Comparison of ENCODE assay signal across 9 cellular contexts in the genomic region with DNA sequence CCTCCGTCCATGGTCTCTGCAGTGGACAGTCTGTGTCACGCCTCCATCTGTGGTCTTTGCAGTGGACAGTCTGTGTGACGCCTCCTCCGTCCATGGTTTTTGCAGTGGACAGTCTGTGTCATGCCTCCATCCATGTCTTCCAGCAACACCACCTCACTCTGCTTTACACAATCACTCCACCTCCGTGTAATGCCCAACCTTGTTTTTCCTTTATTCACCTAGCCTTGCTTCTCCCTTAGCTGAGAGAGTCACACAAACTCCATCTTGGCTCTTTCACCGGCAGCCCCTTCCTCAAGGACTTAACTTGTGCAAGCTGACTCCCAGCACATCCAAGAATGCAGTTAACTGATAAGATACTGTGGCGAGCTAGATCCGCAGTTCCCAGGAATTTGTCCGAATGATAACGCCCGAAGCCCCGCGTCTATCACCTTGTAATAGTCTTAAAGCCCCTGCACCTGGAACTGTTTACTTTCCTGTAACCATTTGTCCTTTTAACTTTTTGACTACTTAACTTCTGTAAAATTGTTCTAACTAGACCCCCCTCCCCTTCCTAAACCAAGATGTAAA. TPM values are rescaled to one million over a fixed set of nuclear protein-coding genes. Genes with fewer than 3 reads are reported as not detected.
DNase-seq lines count a peak whose midpoint lies in the region; FAIRE-seq and TF ChIP-seq lines count a peak whose summit lies in the region.
"Not testable (repeated sequence)": the region's sequence is repeated elsewhere in the genome, so short reads cannot be mapped to it uniquely, and the experiment has no call there.
"Had no signal": no experiment of that assay in that cellular context is flagged by ENCODE, and none has a peak within 500 bp of the region (broad histone marks: within the 10 kb centered on the region; RNA-seq: fewer than 3 reads in every experiment).

No MANE protein-coding gene starts in this region.

- not testable (repeated sequence) for TF ChIP-seq CTCF in Calu3 (IDR thresholded peaks at IDR 0.05; ENCODE audit: unreplicated experiment); Peyer's patch (IDR thresholded peaks at IDR 0.05); H1 (IDR thresholded peaks at IDR 0.05; ENCODE audit: control extremely low read depth in 1 of 3, insufficient read depth in 1 of 3, low read depth in 1 of 3, low read length in 3 of 3); hepatocyte (IDR thresholded peaks at IDR 0.05; ENCODE audit: poor library complexity); mesothelial cell of epicardium (IDR thresholded peaks at IDR 0.05; ENCODE audit: unreplicated experiment)

- not testable (repeated sequence) for H2BK20ac ChIP-seq in H1 (ENCODE audit: low read length)

- not testable (repeated sequence) for H3K9me2 ChIP-seq in hepatocyte (replicated peaks; ENCODE audit: insufficient read depth)

- H4K5ac ChIP-seq in H1 (ENCODE audit: insufficient read length, low read depth, low read length) = not testable (repeated sequence)

- not testable (repeated sequence) for H3K23me2 ChIP-seq in H1 (ENCODE audit: low read depth, low read length)

- H3K27ac ChIP-seq in HUES48 (ENCODE audit: low read depth, low read length) (peak overlapping the region; percentile 78), Peyer's patch (peak overlapping the region in 3 of 4 donors; percentile 15 to 95 (median 78)), hepatocyte (peak overlapping the region; percentile 92)
- not testable (repeated sequence) for H3K27ac ChIP-seq in H1 (ENCODE audit: low read depth, low read length); neuronal stem cell (replicated peaks; ENCODE audit: low read length)

- POLR2A ChIA-PET in H1 (lab: Charles Lee; ENCODE audit: partially characterized antibody) = interaction anchor here (0.9 kb wide), 1 partner anchor 30 kb away, joined by 3 read pairs; no protein-coding TSS in a partner anchor

- not testable (repeated sequence) for BruUV-seq in Calu3 (replicated peaks; lab: Mats Ljungman, UMichigan)

- H2AK5ac ChIP-seq in H1 (ENCODE audit: low read depth, low read length) = 0 out of 2 replicates have a peak overlapping the region, but pooled peaks have one; percentile 43
- H2AK5ac ChIP-seq in neuronal stem cell (ENCODE audit: low read depth, low read length) = not testable (repeated sequence)

- H2BK120ac ChIP-seq in H1 (replicated peaks; ENCODE audit: low read depth, low read length); neuronal stem cell (ENCODE audit: low read depth, low read length): not testable (repeated sequence)

- not testable (repeated sequence) for DNase-seq in Calu3; Peyer's patch; H1 (ENCODE audit: low read depth in 1 of 2, low spot score in 2 of 2); hepatocyte (ENCODE audit: low spot score); mesothelial cell of epicardium (ENCODE audit: low spot score in 2 of 2, unreplicated experiment in 2 of 2); neuronal stem cell (ENCODE audit: low spot score)

- not testable (repeated sequence) for TF ChIP-seq RAD21 in H1 (IDR thresholded peaks at IDR 0.05 in 1 of 2, conservative IDR thresholded peaks at IDR 0.05 in 1 of 2; ENCODE audit: low read depth in 2 of 2, low read length in 2 of 2)

- not testable (repeated sequence) for TF ChIP-seq POLR2A in Peyer's patch (IDR thresholded peaks at IDR 0.05); H1 (IDR thresholded peaks at IDR 0.05; ENCODE audit: control extremely low read depth in 1 of 2, low read depth in 2 of 2, low read length in 2 of 2)

- not testable (repeated sequence) for TF ChIP-seq EP300 in H1 (IDR thresholded peaks at IDR 0.05; ENCODE audit: borderline replicate concordance in 1 of 2, low read depth in 2 of 2, low read length in 2 of 2)

- intact Hi-C loops in Calu3 (cut with micrococcal nuclease; ENCODE audit: unreplicated experiment) = not testable (repeated sequence)

- H3K79me1 ChIP-seq in H1 (ENCODE audit: low read depth, low read length); neuronal stem cell (ENCODE audit: low read depth, low read length): not testable (repeated sequence)

- 0 out of 2 replicates have a peak overlapping the region, but pooled peaks have one; percentile 27 for H2BK5ac ChIP-seq in H1 (ENCODE audit: low read depth, low read length)
- not testable (repeated sequence) for H2BK5ac ChIP-seq in neuronal stem cell (ENCODE audit: low read length)

- H4K20me1 ChIP-seq in H1 (replicated peaks in 1 of 2; ENCODE audit: control insufficient read depth in 1 of 2, insufficient read depth in 2 of 2, low read length in 2 of 2); hepatocyte (ENCODE audit: insufficient read depth, poor library complexity, severe bottlenecking): not testable (repeated sequence)

- H3K36me3 Mint-ChIP-seq in Calu3 (ENCODE audit: insufficient read depth, unreplicated experiment) = peaks cover 12% of the 10 kb centered on the region
- not testable (repeated sequence) for H3K36me3 Mint-ChIP-seq in mesothelial cell of epicardium

- H3K79me2 ChIP-seq in H1 (ENCODE audit: control insufficient read depth in 1 of 2, insufficient read depth in 2 of 2, low read length in 2 of 2); hepatocyte: not testable (repeated sequence)

- not testable (repeated sequence) for H3K56ac ChIP-seq in H1 (replicated peaks; ENCODE audit: insufficient read length, low read depth, low read length)

- H2BK15ac ChIP-seq in H1 (ENCODE audit: low read length); neuronal stem cell (ENCODE audit: low read length): not testable (repeated sequence)

- H3K4me1 Mint-ChIP-seq in Calu3 (ENCODE audit: low read depth, unreplicated experiment) = peaks cover 48% of the 10 kb centered on the region
- peaks cover 43% of the 10 kb centered on the region for H3K4me1 Mint-ChIP-seq in mesothelial cell of epicardium

- H2BK12ac ChIP-seq in H1 (ENCODE audit: low read depth, low read length) = peak overlapping the region; percentile 7; the same call in 1 of the 2 replicates
- not testable (repeated sequence) for H2BK12ac ChIP-seq in neuronal stem cell (ENCODE audit: low read length)

- not testable (repeated sequence) for H3K9me3 ChIP-seq in HUES48 (ENCODE audit: control insufficient read depth, insufficient read depth, low read length); Peyer's patch; H1 (ENCODE audit: insufficient read depth in 2 of 2, low read depth in 1 of 2, low read length in 1 of 2); hepatocyte (ENCODE audit: low read depth); neuronal stem cell (replicated peaks in 1 of 2; ENCODE audit: control insufficient read depth in 2 of 2, insufficient read depth in 1 of 2, low read depth in 1 of 2, low read length in 2 of 2)

- not testable (repeated sequence) for H3K4me3 ChIP-seq in HUES48 (ENCODE audit: low read depth, low read length); H1 (ENCODE audit: extremely low read depth in 1 of 4, insufficient read depth in 2 of 4, low read depth in 3 of 4, low read length in 4 of 4); hepatocyte; neuronal stem cell (ENCODE audit: low read length in 2 of 2)
- peak overlapping the region in 2 of 4 donors; percentile 12 to 24 for H3K4me3 ChIP-seq in Peyer's patch

- not testable (repeated sequence) for H2AFZ ChIP-seq in H1 (ENCODE audit: low read length); hepatocyte; neuronal stem cell (ENCODE audit: low read length)

- not testable (repeated sequence) for H3K9ac ChIP-seq in HUES48 (ENCODE audit: low read depth, low read length); H1 (replicated peaks in 1 of 4; ENCODE audit: extremely low read depth in 1 of 4, low read depth in 3 of 4, low read length in 3 of 4); neuronal stem cell (ENCODE audit: low read depth, low read length, poor library complexity)

- H3K27me3 ChIP-seq in HUES48 (ENCODE audit: control insufficient read depth, insufficient read depth, low read length) (peaks cover 12% of the 10 kb centered on the region), neuronal stem cell (ENCODE audit: control insufficient read depth in 3 of 3, insufficient read depth in 3 of 3, low read depth in 1 of 3, low read length in 3 of 3) (peaks cover 0 to 35% (median 0%) of the 10 kb centered on the region in 3 experiments)
- H3K27me3 ChIP-seq in Peyer's patch; H1 (replicated peaks in 1 of 4; ENCODE audit: control insufficient read depth in 3 of 4, extremely low read depth in 1 of 4, insufficient read depth in 3 of 4, low read length in 3 of 4); hepatocyte: not testable (repeated sequence)

- H4K8ac ChIP-seq in H1 (ENCODE audit: extremely low read depth, insufficient read depth, low read length); neuronal stem cell (ENCODE audit: low read depth, low read length): not testable (repeated sequence)

- not testable (repeated sequence) for H3K4me2 ChIP-seq in H1 (ENCODE audit: insufficient read depth in 1 of 2, low read depth in 2 of 2, low read length in 2 of 2); neuronal stem cell (ENCODE audit: insufficient read depth, low read length, poor library complexity, severe bottlenecking)
- peak overlapping the region; percentile 67 for H3K4me2 ChIP-seq in hepatocyte

- H3K27ac Mint-ChIP-seq in Calu3 (ENCODE audit: unreplicated experiment) (peak overlapping the region; percentile 13), mesothelial cell of epicardium (peak overlapping the region; percentile 62)

- H3K4me1 ChIP-seq in HUES48 (ENCODE audit: control insufficient read depth, insufficient read depth, low read length) = peaks cover 10% of the 10 kb centered on the region
- peaks cover 0 to 51% (median 4%) of the 10 kb centered on the region in 4 donors for H3K4me1 ChIP-seq in Peyer's patch
- H3K4me1 ChIP-seq in H1 (replicated peaks in 1 of 4; ENCODE audit: control insufficient read depth in 3 of 4, insufficient read depth in 4 of 4, low read length in 3 of 4) = peaks cover 2 to 24% (median 10%) of the 10 kb centered on the region in 4 experiments
- H3K4me1 ChIP-seq in hepatocyte (ENCODE audit: insufficient read depth) = peaks cover 58% of the 10 kb centered on the region
- H3K4me1 ChIP-seq in neuronal stem cell (ENCODE audit: control insufficient read depth in 2 of 2, insufficient read depth in 1 of 2, low read depth in 1 of 2, low read length in 2 of 2) = peaks cover 0 to 22% of the 10 kb centered on the region in 2 donors

- CTCF ChIA-PET in Calu3 (lab: Charles Lee) = not testable (repeated sequence)
- CTCF ChIA-PET in H1 (lab: Charles Lee; ENCODE audit: partially characterized antibody) = interaction anchor here (0.7 to 2.3 kb wide), 8 partner anchors 40 to 171 kb away, joined by 3 to 8 read pairs (median 4); no protein-coding TSS in a partner anchor

- peak overlapping the region; percentile 29 for H4K91ac ChIP-seq in H1 (replicated peaks; ENCODE audit: insufficient read length, low read length)
- not testable (repeated sequence) for H4K91ac ChIP-seq in neuronal stem cell (ENCODE audit: low read depth, low read length, poor library complexity)

- not testable (repeated sequence) for H3K9me3 Mint-ChIP-seq in Calu3 (ENCODE audit: low read depth, unreplicated experiment); mesothelial cell of epicardium

- H3K27me3 Mint-ChIP-seq in Calu3 (ENCODE audit: unreplicated experiment); mesothelial cell of epicardium (ENCODE audit: low read depth): not testable (repeated sequence)

- not testable (repeated sequence) for FAIRE-seq in H1 (lab: Jason Lieb, UNC)

- not testable (repeated sequence) for H3K4ac ChIP-seq in H1 (replicated peaks; ENCODE audit: insufficient read length, low read depth, low read length); neuronal stem cell (ENCODE audit: low read length)

- not testable (repeated sequence) for H3K23ac ChIP-seq in H1 (ENCODE audit: insufficient read length)
- peak overlapping the region; percentile 0 for H3K23ac ChIP-seq in neuronal stem cell (ENCODE audit: low read depth, low read length, poor library complexity)

- H3K36me3 ChIP-seq in HUES48 (ENCODE audit: control insufficient read depth, insufficient read depth, low read length); Peyer's patch; H1 (ENCODE audit: control insufficient read depth in 2 of 4, insufficient read depth in 4 of 4, low read length in 3 of 4); hepatocyte (replicated peaks; ENCODE audit: insufficient read depth, low read depth); neuronal stem cell (replicated peaks in 1 of 2; ENCODE audit: control insufficient read depth in 2 of 2, insufficient read depth in 2 of 2, low read length in 2 of 2): not testable (repeated sequence)

- not testable (repeated sequence) for H3K14ac ChIP-seq in H1 (ENCODE audit: insufficient read length); neuronal stem cell (ENCODE audit: low read length)

- not testable (repeated sequence) for H3K4me3 Mint-ChIP-seq in Calu3 (ENCODE audit: low read depth, unreplicated experiment)
- H3K4me3 Mint-ChIP-seq in mesothelial cell of epicardium = peak overlapping the region; percentile 1

- 84% methylated on average over 13 of the region's 13 CpGs; no CpG with 5 or more reads in 1 of the 2 experiments for WGBS in H1 (ENCODE audit: extremely low coverage in 1 of 2, insufficient coverage in 1 of 2, insufficient read length in 1 of 2, insufficient replicate concordance in 2 of 2, low coverage in 1 of 2, low lambda C conversion rate in 2 of 2, missing lambda C conversion rate in 1 of 2), 2 experiments
- WGBS in hepatocyte (ENCODE audit: low lambda C conversion rate, missing lambda C conversion rate) = 25% methylated on average over 13 of the region's 13 CpGs
- WGBS in neuronal stem cell (ENCODE audit: extremely low coverage in 2 of 2, insufficient read length in 2 of 2, insufficient replicate concordance in 1 of 2), 2 donors = no CpG with 5 or more reads among the region's 13 CpGs

- not testable (repeated sequence) for H3K18ac ChIP-seq in H1 (ENCODE audit: extremely low read depth, low read length); neuronal stem cell (ENCODE audit: low read length)

RNA-seq across cellular contexts. Expression of a gene that starts 52.5 kb away (rescaled TPM):
- total RNA-seq in Calu3 (2022) (30.0 and 30.3 TPM in 2 replicates), Peyer's patch (10 to 100 TPM in 3 of 4 donors, 1 to 10 TPM in 1; 5.0 to 62.5 (median 31.3) TPM), hepatocyte (19.7 and 32.8 TPM in 2 replicates), mesothelial cell of epicardium (14.7 to 16.0 TPM (median 15.7 TPM) in 3 replicates)
- 4.5 and 5.6 TPM in 2 replicates for total RNA-seq in H1 (2021; fragmentation: NEBNext Ultra II Directional; extraction: Animal tissue kit (Norgen Biotek cat#: 25700))
- polyA plus RNA-seq in H1 (2011; rRNA removed) (2.7 and 4.5 TPM in 2 replicates), hepatocyte (28.1 and 31.0 TPM in 2 replicates)
- 2.8 TPM for polyA plus RNA-seq in H1 (2011; cell fraction: cytosol; rRNA removed)
- polyA plus RNA-seq in H1 (2011; cell fraction: nucleus; rRNA removed) = 4.9 TPM
- 2.6 to 5.4 TPM (median 5.1 TPM) in 4 replicates for polyA plus RNA-seq in H1 (2012, experiment 1 of 2)
- 4.1 TPM for polyA plus RNA-seq in H1 (2012, experiment 2 of 2)
- 1.8 TPM for polyA plus RNA-seq in H1 (2013, experiment 1 of 2)
- polyA plus RNA-seq in H1 (2013, experiment 2 of 2) = 1.7 TPM
- 2.7 and 3.5 TPM in 2 replicates for polyA minus RNA-seq in H1 (2011; rRNA and poly(A)+ RNA removed)
- 3.4 TPM for polyA minus RNA-seq in H1 (2011; cell fraction: cytosol; rRNA and poly(A)+ RNA removed)
- 3.7 TPM for polyA minus RNA-seq in H1 (2011; cell fraction: nucleus; rRNA and poly(A)+ RNA removed)
- polyA plus RNA-seq in neuronal stem cell (2013, experiment 1 of 2) = 0.47 TPM
- 0.46 TPM for polyA plus RNA-seq in neuronal stem cell (2013, experiment 2 of 2)
- total RNA-seq: K562 had no signal
- polyA plus RNA-seq: CD8-positive, alpha-beta memory T cell; K562 had no signal
